Comparison of ENCODE assay signal across 19 cellular contexts in the genomic region with DNA sequence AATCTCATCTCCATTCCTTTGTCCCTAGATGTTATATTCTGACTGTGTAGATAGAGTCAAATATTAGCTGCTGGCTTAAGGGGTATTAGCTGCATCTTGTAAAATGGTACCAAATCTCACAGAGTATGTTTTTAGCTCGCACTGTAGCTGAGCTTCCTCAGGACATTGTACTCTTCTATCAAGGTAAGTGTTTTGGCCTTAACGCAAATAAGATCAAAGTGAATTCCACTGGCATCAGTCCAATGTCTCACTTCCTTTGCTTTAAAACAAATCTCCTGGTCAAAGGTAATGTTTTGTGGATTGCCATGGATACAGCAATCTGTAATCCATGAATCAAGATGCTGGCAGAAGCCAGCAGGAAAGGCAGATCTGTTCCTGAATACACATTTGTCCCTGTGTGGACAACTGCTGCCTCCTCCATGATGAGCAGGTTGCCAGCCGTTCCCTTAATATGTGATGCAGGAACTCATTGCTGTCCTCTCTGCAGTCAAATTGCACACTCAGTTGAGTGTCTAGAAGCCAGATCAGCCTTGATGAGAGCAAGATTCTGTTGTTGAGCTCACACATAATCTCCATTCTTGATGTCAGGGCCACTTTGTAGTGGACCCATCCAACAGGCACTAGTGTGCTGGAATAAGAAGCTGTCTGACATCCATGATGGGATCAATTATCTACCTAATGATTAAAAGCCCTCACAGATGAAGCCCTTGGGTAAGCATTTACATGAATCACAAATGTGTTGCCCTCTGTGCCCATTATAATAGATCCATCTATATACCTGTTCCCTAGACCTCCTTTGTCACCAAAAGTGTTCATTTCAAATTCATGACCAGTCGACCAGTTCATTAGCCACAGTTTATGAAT.
DNase-seq lines count a peak whose midpoint lies in the region; ATAC-seq and TF ChIP-seq lines count a peak whose summit lies in the region.
"Had no signal": no experiment of that assay in that cellular context is flagged by ENCODE, and none has a peak within 500 bp of the region (broad histone marks: within the 10 kb centered on the region; RNA-seq: fewer than 3 reads in every experiment).

No MANE protein-coding gene starts in this region.

- H3K4me1 ChIP-seq in SJSA1 (replicated peaks) = peaks cover 27% of the 10 kb centered on the region
- no peaks in the 10 kb centered on the region for H3K4me1 ChIP-seq in MM.1S (ENCODE audit: low read length)
- H3K4me1 ChIP-seq: HAP-1 had no signal

- H3K79me2 ChIP-seq in MM.1S (ENCODE audit: low read length) = no peaks in the 10 kb centered on the region

- no peak overlapping the region for H2AFZ ChIP-seq in MM.1S (ENCODE audit: low read length)

- H4K20me1 ChIP-seq in MM.1S (ENCODE audit: insufficient read depth, low read length) = no peaks in the 10 kb centered on the region

- no peaks in the 10 kb centered on the region for H3K9me2 ChIP-seq in MM.1S (replicated peaks; ENCODE audit: insufficient read depth, low read length)

- no peak for TF ChIP-seq RAD21 in Ishikawa (IDR thresholded peaks at IDR 0.05; ENCODE audit: low read depth)

- no peak for TF ChIP-seq EP300 in Ishikawa (IDR thresholded peaks at IDR 0.05; ENCODE audit: borderline replicate concordance)

- no peak for ATAC-seq in HG02610 (IDR thresholded peaks at IDR 0.05; ENCODE audit: unreplicated experiment)
- ATAC-seq in activated CD4-positive, CD25-positive, alpha-beta regulatory T cell treated with anti-CD3 and anti-CD28 coated beads, Interleukin-2, amount 50 U/mL, for 24 hours = no peak
- ATAC-seq in activated naive CD4-positive, alpha-beta T cell treated with anti-CD3 and anti-CD28 coated beads, Interleukin-2, amount 50 U/mL, for 72 hours = no peak

- peaks cover 4 to 5% of the 10 kb centered on the region in 2 donors for H3K9me3 Mint-ChIP-seq in activated naive CD4-positive, alpha-beta T cell treated with anti-CD3 and anti-CD28 coated beads, Interleukin-2, amount 50 U/mL, for 72 hours
- H3K9me3 Mint-ChIP-seq: activated naive CD4-positive, alpha-beta T cell treated with anti-CD3 and anti-CD28 coated beads, Interleukin-2, amount 50 U/mL, for 24 hours; T-helper 2 cell treated with Interferon-gamma antibody and Interleukin-4, amounts not matched to agents 5 μg/mL and 100 μg/mL, for 36 hours had no signal

- no peaks in the 10 kb centered on the region for H3K36me3 ChIP-seq in SJSA1
- H3K36me3 ChIP-seq in MM.1S (replicated peaks; ENCODE audit: insufficient read depth, low read length) = no peaks in the 10 kb centered on the region
- H3K36me3 ChIP-seq: HAP-1 had no signal

- no peak for DNase-seq in SJSA1 (ENCODE audit: low read depth in 1 of 2, low spot score in 2 of 2)
- peak; percentile 85 for DNase-seq in kidney tubule cell (ENCODE audit: low spot score)
- peak; percentile 15 for DNase-seq in retinal pigment epithelial cell (ENCODE audit: low read depth)
- DNase-seq in activated naive CD4-positive, alpha-beta T cell treated with anti-CD3 and anti-CD28 coated beads, Interleukin-2, amount 50 U/mL, for 72 hours (ENCODE audit: low spot score in 2 of 2) = no peak
- DNase-seq in MM.1S = no peak
- DNase-seq: activated CD4-positive, alpha-beta T cell treated with anti-CD3 and anti-CD28 coated beads for 48 hours; central memory CD4-positive, alpha-beta T cell; NCI-H1436; NCI-H774; Right ventricle myocardium superior; substantia nigra had no signal

- no peak overlapping the region for H3K27ac Mint-ChIP-seq in activated naive CD4-positive, alpha-beta T cell treated with anti-CD3 and anti-CD28 coated beads, Interleukin-2, amount 50 U/mL, for 72 hours
- H3K27ac Mint-ChIP-seq: activated naive CD4-positive, alpha-beta T cell treated with anti-CD3 and anti-CD28 coated beads, Interleukin-2, amount 50 U/mL, for 24 hours; T-helper 2 cell treated with Interferon-gamma antibody and Interleukin-4, amounts not matched to agents 5 μg/mL and 100 μg/mL, for 36 hours had no signal

- H3K27ac ChIP-seq in SJSA1 (peak overlapping the region; percentile 53), MM.1S (ENCODE audit: low read length) (no peak overlapping the region)
- H3K27ac ChIP-seq: C4-2B, KMS-11 had no signal

- H3K27me3 ChIP-seq in SJSA1 (replicated peaks) (no peaks in the 10 kb centered on the region), MM.1S (replicated peaks; ENCODE audit: insufficient read depth, low read length) (no peaks in the 10 kb centered on the region)

- no peaks in the 10 kb centered on the region for H3K36me3 Mint-ChIP-seq in activated naive CD4-positive, alpha-beta T cell treated with anti-CD3 and anti-CD28 coated beads, Interleukin-2, amount 50 U/mL, for 72 hours
- H3K36me3 Mint-ChIP-seq: activated naive CD4-positive, alpha-beta T cell treated with anti-CD3 and anti-CD28 coated beads, Interleukin-2, amount 50 U/mL, for 24 hours had no signal

- H3K9me3 ChIP-seq in SJSA1 (replicated peaks) = no peaks in the 10 kb centered on the region
- H3K9me3 ChIP-seq in MM.1S (replicated peaks; ENCODE audit: insufficient read depth, low read length) = no peaks in the 10 kb centered on the region
- H3K9me3 ChIP-seq: HAP-1 had no signal

- no peak overlapping the region for H3K9ac ChIP-seq in MM.1S (ENCODE audit: low read length)
- H3K9ac ChIP-seq: KMS-11 had no signal

- no peak overlapping the region for H3K4me3 ChIP-seq in SJSA1
- H3K4me3 ChIP-seq in retinal pigment epithelial cell (ENCODE audit: low read length) = no peak overlapping the region
- no peak overlapping the region for H3K4me3 ChIP-seq in MM.1S (ENCODE audit: low read length)
- H3K4me3 ChIP-seq: HAP-1 had no signal

- no peak for TF ChIP-seq CTCF in retinal pigment epithelial cell (conservative IDR thresholded peaks at IDR 0.05; ENCODE audit: low read depth, low read length)
- TF ChIP-seq CTCF in MM.1S (IDR thresholded peaks at IDR 0.05; ENCODE audit: low read length) = no peak

- H3K4me2 ChIP-seq in MM.1S (ENCODE audit: low read depth, low read length) = no peak overlapping the region
- H3K4me2 ChIP-seq: KMS-11 had no signal

- no peaks in the 10 kb centered on the region for H3F3A ChIP-seq in MM.1S (ENCODE audit: insufficient read depth, low read length)

TF ChIP-seq in Ishikawa, 13 proteins besides CTCF, POLR2A, EP300 and RAD21:
- TF ChIP-seq NFIC (IDR thresholded peaks at IDR 0.05) (peak; percentile 27; the same call in 1 of the 2 replicates), CEBPB (IDR thresholded peaks at IDR 0.05) (no peak), EGR1 (IDR thresholded peaks at IDR 0.05) (no peak), TCF12 (IDR thresholded peaks at IDR 0.05; ENCODE audit: low read depth) (no peak), TAF1 (IDR thresholded peaks at IDR 0.05; ENCODE audit: low read depth) (no peak)
TF ChIP-seq in Ishikawa: peak in this region for 1.

Comparison
In these comparisons a context has a peak if more than half of its experiments do, and no peak if none do; other contexts are left out.
1. DNase-seq: peak in kidney tubule cell (single experiment) and retinal pigment epithelial cell (single experiment); none in SJSA1 (0 of 2), activated naive CD4-positive, alpha-beta T cell treated with anti-CD3 and anti-CD28 coated beads, Interleukin-2, amount 50 U/mL, for 72 hours (0 of 2) and MM.1S (single experiment).